In genomic region chr13:26600345-26600761, GRCh38 we compare ENCODE assay signal across 1 cellular context.
TF ChIP-seq lines count a peak whose summit lies in the region.

No MANE protein-coding gene starts in this region.

TF ChIP-seq in SK-N-SH treated with all-trans-retinoic acid at 6 μM for 48 hours, 23 proteins besides CTCF, POLR2A, EP300 and RAD21 (continued from another document):
- TF ChIP-seq TSHZ2 (CRISPR knock-in tag; IDR thresholded peaks at IDR 0.05), result no peak
- TF ChIP-seq ESRRG (CRISPR knock-in tag; IDR thresholded peaks at IDR 0.05), result no peak
- no peak for TF ChIP-seq GLIS3 (CRISPR knock-in tag; IDR thresholded peaks at IDR 0.05)
- no peak for TF ChIP-seq ZNF565 (CRISPR knock-in tag; conservative IDR thresholded peaks at IDR 0.05; ENCODE audit: low read depth)
- no peak for TF ChIP-seq ZNF8 (CRISPR knock-in tag; IDR thresholded peaks at IDR 0.05)
- no peak for TF ChIP-seq OSR1 (CRISPR knock-in tag; IDR thresholded peaks at IDR 0.05)
- no peak for TF ChIP-seq SNAI2 (CRISPR knock-in tag; IDR thresholded peaks at IDR 0.05)
- TF ChIP-seq ZNF70 (CRISPR knock-in tag; IDR thresholded peaks at IDR 0.05), result no peak
TF ChIP-seq in SK-N-SH treated with all-trans-retinoic acid at 6 μM for 48 hours: peak in this region for 0.
